In the genomic region with DNA sequence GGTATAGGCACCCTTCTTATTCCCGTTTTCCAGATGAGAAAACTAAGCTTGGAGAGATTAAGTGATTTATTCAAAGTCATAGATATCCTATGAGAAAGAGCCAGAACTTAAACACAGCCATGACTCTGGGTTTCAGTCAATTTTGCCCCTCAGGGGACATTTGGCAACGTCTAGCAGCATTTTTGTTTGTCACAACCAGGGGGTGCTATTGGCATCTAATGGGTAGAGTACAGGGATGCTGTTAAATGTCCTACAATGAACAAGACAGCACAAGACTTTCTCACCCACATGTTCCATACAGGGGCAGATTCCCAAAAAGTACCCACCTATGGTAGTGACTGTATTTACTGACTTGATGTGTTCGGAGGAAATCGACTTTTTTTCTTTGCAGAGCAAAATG, we compare ENCODE assay signal across 8 cellular contexts. TPM values are rescaled to one million over a fixed set of nuclear protein-coding genes. Genes with fewer than 3 reads are reported as not detected.
A peak's percentile ranks its signal among the peaks of the same experiment; 100 is the strongest.
DNase-seq lines count a peak whose midpoint lies in the region; ATAC-seq and TF ChIP-seq lines count a peak whose summit lies in the region.

No MANE protein-coding gene starts in this region.

- POLR2A ChIA-PET in MCF 10A (lab: Yijun Ruan, JAX): no interaction called here

- H3K9me3 Mint-ChIP-seq in MCF 10A (ENCODE audit: unreplicated experiment) (no peaks in the 10 kb centered on the region), osteocyte (ENCODE audit: unreplicated experiment) (no peaks in the 10 kb centered on the region)
- H3K9me3 Mint-ChIP-seq in activated naive CD4-positive, alpha-beta T cell treated with anti-CD3 and anti-CD28 coated beads for 36 hours: no peaks in the 10 kb centered on the region

- H3K4me3 Mint-ChIP-seq in MCF 10A (ENCODE audit: unreplicated experiment): no peak overlapping the region
- H3K4me3 Mint-ChIP-seq in osteocyte (ENCODE audit: unreplicated experiment): no peak overlapping the region
- no peak overlapping the region for H3K4me3 Mint-ChIP-seq in activated naive CD4-positive, alpha-beta T cell treated with anti-CD3 and anti-CD28 coated beads for 36 hours

- TF ChIP-seq CTCF in GM12872 (IDR thresholded peaks at IDR 0.05; ENCODE audit: insufficient read depth, low read depth, low read length) (peak; percentile 69), MCF 10A (IDR thresholded peaks at IDR 0.05; ENCODE audit: unreplicated experiment) (peak; percentile 63), osteocyte (IDR thresholded peaks at IDR 0.05) (peak; percentile 38)

- peak; percentile 51 for DNase-seq in NCI-H146 (lab: John Stamatoyannopoulos, UW)
- DNase-seq in MCF 10A (ENCODE audit: unreplicated experiment): peak; percentile 77
- no peak for DNase-seq in osteocyte (ENCODE audit: extremely low spot score, unreplicated experiment)
- no peak for DNase-seq in cerebellum (ENCODE audit: low spot score)
- no peak for DNase-seq in activated naive CD4-positive, alpha-beta T cell treated with anti-CD3 and anti-CD28 coated beads for 36 hours

- no TSS peak for BruUV-seq in MCF 10A (replicated peaks; lab: Mats Ljungman, UMichigan)

- ATAC-seq in HG02885 (IDR thresholded peaks at IDR 0.05; ENCODE audit: poor library complexity, unreplicated experiment) (no peak), HG02763 (IDR thresholded peaks at IDR 0.05; ENCODE audit: unreplicated experiment) (no peak)

- H3K27me3 Mint-ChIP-seq in MCF 10A (ENCODE audit: insufficient read depth, unreplicated experiment) (peaks cover 11% of the 10 kb centered on the region), osteocyte (ENCODE audit: unreplicated experiment) (peaks cover 47% of the 10 kb centered on the region)
- H3K27me3 Mint-ChIP-seq in activated naive CD4-positive, alpha-beta T cell treated with anti-CD3 and anti-CD28 coated beads for 36 hours (ENCODE audit: low read depth): peaks cover 38% of the 10 kb centered on the region

- no peaks in the 10 kb centered on the region for H3K36me3 Mint-ChIP-seq in MCF 10A (ENCODE audit: insufficient read depth, unreplicated experiment)
- H3K36me3 Mint-ChIP-seq in osteocyte (ENCODE audit: unreplicated experiment): no peaks in the 10 kb centered on the region
- no peaks in the 10 kb centered on the region for H3K36me3 Mint-ChIP-seq in activated naive CD4-positive, alpha-beta T cell treated with anti-CD3 and anti-CD28 coated beads for 36 hours (ENCODE audit: low read depth)

- no peak overlapping the region for H3K27ac Mint-ChIP-seq in MCF 10A (ENCODE audit: low read depth, unreplicated experiment)
- H3K27ac Mint-ChIP-seq in osteocyte (ENCODE audit: unreplicated experiment): no peak overlapping the region
- no peak overlapping the region for H3K27ac Mint-ChIP-seq in activated naive CD4-positive, alpha-beta T cell treated with anti-CD3 and anti-CD28 coated beads for 36 hours

- intact Hi-C loops in MCF 10A (cut with micrococcal nuclease): loop anchor here (1.0 to 5.0 kb wide), 7 partner anchors 321 to 1021 kb away; no protein-coding TSS in a partner anchor
- intact Hi-C loops in activated naive CD4-positive, alpha-beta T cell treated with anti-CD3 and anti-CD28 coated beads for 36 hours (cut with micrococcal nuclease): loop anchor here (1.0 to 5.0 kb wide), 2 partner anchors 556 to 1023 kb away; no protein-coding TSS in a partner anchor

- CTCF ChIA-PET in MCF 10A (lab: Yijun Ruan, JAX): interaction anchor here (0.5 to 5.0 kb wide), 17 partner anchors 8 to 1353 kb away, joined by 3 to 45 read pairs (median 3); no protein-coding TSS in a partner anchor
- CTCF ChIA-PET in activated naive CD4-positive, alpha-beta T cell treated with anti-CD3 and anti-CD28 coated beads for 36 hours (lab: Charles Lee): no interaction called here

- H3K4me1 Mint-ChIP-seq in MCF 10A (ENCODE audit: insufficient read depth, unreplicated experiment): no peaks in the 10 kb centered on the region
- peaks cover 3% of the 10 kb centered on the region for H3K4me1 Mint-ChIP-seq in osteocyte (ENCODE audit: unreplicated experiment)
- H3K4me1 Mint-ChIP-seq in activated naive CD4-positive, alpha-beta T cell treated with anti-CD3 and anti-CD28 coated beads for 36 hours (ENCODE audit: low read depth): peaks cover 1% of the 10 kb centered on the region

RNA-seq across cellular contexts. Expression of gene SHISA9, which starts 4.8 kb away (rescaled TPM):
- 6.8 and 8.0 TPM in 2 replicates for total RNA-seq in MCF 10A (2022)
- total RNA-seq in osteocyte: 0.05 TPM in 1 of 2 replicates, not detected in the other
- total RNA-seq in cerebellum: 24.7 TPM
- not detected for total RNA-seq in activated naive CD4-positive, alpha-beta T cell treated with anti-CD3 and anti-CD28 coated beads for 36 hours

Comparison
In these comparisons a context has a peak if more than half of its experiments do, and no peak if none do; other contexts are left out.
1. DNase-seq: peak in NCI-H146 (single experiment) and MCF 10A (single experiment); none in osteocyte (single experiment), cerebellum (single experiment) and activated naive CD4-positive, alpha-beta T cell treated with anti-CD3 and anti-CD28 coated beads for 36 hours (single experiment).
2. Peak in every context shown above with its lines, with median percentiles within 50 percentile points of each other: CTCF ChIP-seq.